In genomic region chr3:45688882-45689786, GRCh38 we compare ENCODE assay signal across 8 cellular contexts. TPM values are rescaled to one million over a fixed set of nuclear protein-coding genes. Genes with fewer than 3 reads are reported as not detected.
DNase-seq lines count a peak whose midpoint lies in the region; ATAC-seq and TF ChIP-seq lines count a peak whose summit lies in the region.

SACM1L (plus strand) TSS chr3:45689396; CDS start chr3:45689466, 70 bp downstream.

- no peaks in the 10 kb centered on the region; the same call in 1 of the 2 replicates for H4K20me1 ChIP-seq in PC-9 (ENCODE audit: insufficient read depth)

- H3K9me3 ChIP-seq in PC-9 (ENCODE audit: insufficient read depth, low read depth): no peaks in the 10 kb centered on the region

- peaks cover 48% of the 10 kb centered on the region for H3K79me2 ChIP-seq in PC-9 (ENCODE audit: low read depth)

- peak within 1 kb of the TSS; percentile 76 for H3K27ac ChIP-seq in PC-9

- H3K4me3 ChIP-seq in Jurkat, Clone E6-1 (ENCODE audit: low read length): peak within 1 kb of the TSS; percentile 73
- peak within 1 kb of the TSS; percentile 97 for H3K4me3 ChIP-seq in PC-9
- H3K4me3 ChIP-seq in epithelial cell of proximal tubule (ENCODE audit: low read depth, low read length): peak within 1 kb of the TSS; percentile 67

- peak within 1 kb of the TSS; percentile 97 for H3K4me2 ChIP-seq in PC-9

- intact Hi-C loops in PC-9 (cut with micrococcal nuclease; ENCODE audit: unreplicated experiment): loop anchor here (5.0 to 10.0 kb wide), 2 partner anchors 393 to 654 kb away; no protein-coding TSS in a partner anchor

- H3K4me1 ChIP-seq in PC-9 (replicated peaks; ENCODE audit: insufficient read depth): peaks cover 16% of the 10 kb centered on the region; the same call in 1 of the 2 replicates

- H2AFZ ChIP-seq in PC-9: peak within 1 kb of the TSS; percentile 94

- 0 out of 2 replicates have a peak, but pooled peaks cover 18% of the 10 kb centered on the region for H3K36me3 ChIP-seq in PC-9 (ENCODE audit: low read depth)

- peak; percentile 78 for ATAC-seq in GM21619 (IDR thresholded peaks at IDR 0.05; ENCODE audit: unreplicated experiment)

- DNase-seq in DMS153 (lab: John Stamatoyannopoulos, UW) (peak; percentile 90), PC-9 (peak; percentile 94 to 96), epithelial cell of proximal tubule (ENCODE audit: low read depth) (peak; percentile 86), mucosa of gallbladder (ENCODE audit: low spot score) (peak; percentile 97)
- peak; percentile 98 for DNase-seq in Jurkat, Clone E6-1 (ENCODE audit: low read depth, low spot score)
- DNase-seq in activated T-cell treated with anti-CD3 and anti-CD28 coated beads, Interleukin-2, amount 50 U/mL, for 1 hour: peak; percentile 94
- peak; percentile 91 to 92 for DNase-seq in stimulated activated CD8-positive, alpha-beta memory T cell treated with anti-CD3 and anti-CD28 coated beads, Interleukin-4, amount 100 ng/mL, for 4 hours (ENCODE audit: low read depth in 2 of 2, low spot score in 1 of 2)

- no peaks in the 10 kb centered on the region for H3K27me3 ChIP-seq in PC-9 (ENCODE audit: insufficient read depth, low read depth)

- CTCF ChIA-PET in PC-9 (lab: Charles Lee): interaction anchor here (0.6 to 1.1 kb wide), 3 partner anchors 30 to 71 kb away, joined by 3 to 5 read pairs (median 4); no protein-coding TSS in a partner anchor

- H3K9me2 ChIP-seq in PC-9 (ENCODE audit: insufficient read depth): no peaks in the 10 kb centered on the region

- TF ChIP-seq CTCF in PC-9 (conservative IDR thresholded peaks at IDR 0.05): no peak
- no peak for TF ChIP-seq CTCF in epithelial cell of proximal tubule (conservative IDR thresholded peaks at IDR 0.05; ENCODE audit: low read depth, low read length)

- BruUV-seq in PC-9 (replicated peaks; lab: Mats Ljungman, UMichigan): TSS peak; percentile 32

- POLR2A ChIA-PET in PC-9 (lab: Charles Lee; ENCODE audit: unreplicated experiment): interaction anchor here (0.7 to 0.8 kb wide), 3 partner anchors 33 to 394 kb away, joined by 5 to 9 read pairs (median 6); no protein-coding TSS in a partner anchor

- peaks cover 16% of the 10 kb centered on the region for H3F3A ChIP-seq in PC-9 (ENCODE audit: insufficient read depth, low read depth)

RNA-seq across cellular contexts. Expression of gene SACM1L, which starts in this region (rescaled TPM):
- polyA plus RNA-seq in Jurkat, Clone E6-1 (2012; ENCODE audit: insufficient read depth, insufficient read length): 75.0 TPM
- total RNA-seq in PC-9 (2021): 29.9 and 33.9 TPM in 2 replicates
- total RNA-seq in epithelial cell of proximal tubule: 15.2 and 23.8 TPM in 2 replicates
- total RNA-seq in mucosa of gallbladder: 51.8 TPM

Comparison
In these comparisons a context has a peak if more than half of its experiments do, and no peak if none do; other contexts are left out.
1. Peak in every context shown above with its lines: DNase-seq, ATAC-seq, H3K4me3 ChIP-seq and H3K27ac ChIP-seq.